ENCODE assay signal across 8 cellular contexts in genomic region chr2:177165103-177165583, GRCh38. TPM values are rescaled to one million over a fixed set of nuclear protein-coding genes. Genes with fewer than 3 reads are reported as not detected.
A peak's percentile ranks its signal among the peaks of the same experiment; 100 is the strongest.
DNase-seq lines count a peak whose midpoint lies in the region; ATAC-seq and TF ChIP-seq lines count a peak whose summit lies in the region.

No MANE protein-coding gene starts in this region.

- H3K36me3 ChIP-seq in GM23248 (ENCODE audit: low read depth) (no peaks in the 10 kb centered on the region), PC-9 (ENCODE audit: low read depth) (no peaks in the 10 kb centered on the region), neuron (ENCODE audit: insufficient read depth, low read length) (no peaks in the 10 kb centered on the region)

- peak overlapping the region; percentile 73 for H3K4me3 ChIP-seq in GM23248
- H3K4me3 ChIP-seq in PC-9, result peak overlapping the region; percentile 37; the same call in 1 of the 2 replicates
- H3K4me3 ChIP-seq in neuron (ENCODE audit: low read length), result no peak overlapping the region

- peaks cover 14% of the 10 kb centered on the region; the same call in 1 of the 2 replicates for H3F3A ChIP-seq in GM23248 (ENCODE audit: insufficient read depth)
- H3F3A ChIP-seq in PC-9 (ENCODE audit: insufficient read depth, low read depth), result peaks cover 34% of the 10 kb centered on the region

- no peaks in the 10 kb centered on the region for H3K79me2 ChIP-seq in GM23248 (ENCODE audit: insufficient read depth)
- no peaks in the 10 kb centered on the region for H3K79me2 ChIP-seq in PC-9 (ENCODE audit: low read depth)

- intact Hi-C loops in PC-9 (cut with micrococcal nuclease; ENCODE audit: unreplicated experiment), result loop anchor here (2.0 to 10.0 kb wide), 3 partner anchors 228 to 594 kb away; partner anchors contain the start of gene AGPS

- DNase-seq in A172 (ENCODE audit: low spot score) (peak; percentile 37), GM23248 (peak; percentile 79), PC-9 (peak in 1 of 2 experiments; percentile 31), GM13977 (ENCODE audit: low spot score) (no peak), cortex of kidney (lab: John Stamatoyannopoulos, UW) (no peak)

- peak overlapping the region; percentile 99 for H2AFZ ChIP-seq in GM23248
- H2AFZ ChIP-seq in PC-9, result peak overlapping the region; percentile 80
- H2AFZ ChIP-seq in neuron (ENCODE audit: low read depth, low read length), result peak overlapping the region; percentile 53

- TF ChIP-seq CTCF in PC-9 (conservative IDR thresholded peaks at IDR 0.05) (no peak), GM13977 (IDR thresholded peaks at IDR 0.05; ENCODE audit: extremely low read depth, insufficient read depth, missing control alignments) (no peak)

- H3K4me1 ChIP-seq in GM23248 (ENCODE audit: insufficient read depth) (peaks cover 32% of the 10 kb centered on the region), PC-9 (replicated peaks; ENCODE audit: insufficient read depth) (peaks cover 60% of the 10 kb centered on the region), neuron (ENCODE audit: insufficient read depth, low read length) (peaks cover 26% of the 10 kb centered on the region)

- H3K9ac ChIP-seq in GM23248, result peak overlapping the region; percentile 83

- H3K9me2 ChIP-seq in GM23248 (ENCODE audit: insufficient read depth), result no peaks in the 10 kb centered on the region
- H3K9me2 ChIP-seq in PC-9 (ENCODE audit: insufficient read depth), result no peaks in the 10 kb centered on the region

- H3K4me2 ChIP-seq in GM23248 (ENCODE audit: unreplicated experiment) (peak overlapping the region; percentile 94), PC-9 (peak overlapping the region; percentile 73)

- in situ Hi-C loops in GM23248 (cut with MboI), result loop anchor here (10.0 to 25.0 kb wide), 4 partner anchors 160 to 572 kb away; a partner anchor contains a TSS
- in situ Hi-C loops in GM13977 (cut with MboI; ENCODE audit: low pct_unique_long_range_greater_than_20kb, low sequenced_read_pairs, unreplicated experiment), result loop anchor here (5.0 to 25.0 kb wide), 4 partner anchors 167 to 547 kb away; a partner anchor contains a TSS

- BruUV-seq in PC-9 (replicated peaks; lab: Mats Ljungman, UMichigan), result no TSS peak

- POLR2A ChIA-PET in PC-9 (lab: Charles Lee; ENCODE audit: unreplicated experiment), result interaction anchor here (0.6 to 1.7 kb wide), 9 partner anchors 12 to 196 kb away, joined by 3 to 31 read pairs (median 6); partner anchors contain the start of genes HNRNPA3 and NFE2L2

- H3K9me3 ChIP-seq in GM23248 (ENCODE audit: low read depth), result no peaks in the 10 kb centered on the region
- H3K9me3 ChIP-seq in PC-9 (ENCODE audit: insufficient read depth, low read depth), result no peaks in the 10 kb centered on the region
- H3K9me3 ChIP-seq in neuron (ENCODE audit: low read length), result no peaks in the 10 kb centered on the region

- 1% methylated on average over 8 of the region's 8 CpGs for WGBS in GM23248 (ENCODE audit: low coverage in 1 of 2, low lambda C conversion rate in 2 of 2, missing lambda C conversion rate in 2 of 2), 2 experiments

- H4K20me1 ChIP-seq in GM23248 (ENCODE audit: insufficient read depth) (no peaks in the 10 kb centered on the region), PC-9 (ENCODE audit: insufficient read depth) (no peaks in the 10 kb centered on the region)

- peak; percentile 25 for ATAC-seq in esophagus mucosa
- no peak for ATAC-seq in GM21360 (IDR thresholded peaks at IDR 0.05; ENCODE audit: unreplicated experiment)

- no peaks in the 10 kb centered on the region for H3K27me3 ChIP-seq in GM23248 (replicated peaks; ENCODE audit: insufficient read depth)
- no peaks in the 10 kb centered on the region for H3K27me3 ChIP-seq in PC-9 (ENCODE audit: insufficient read depth, low read depth)
- no peaks in the 10 kb centered on the region for H3K27me3 ChIP-seq in neuron (ENCODE audit: insufficient read depth, low read length)

- peak overlapping the region; percentile 72 for H3K27ac ChIP-seq in GM23248
- peak overlapping the region; percentile 65 for H3K27ac ChIP-seq in PC-9

- CTCF ChIA-PET in PC-9 (lab: Charles Lee), result interaction anchor here (0.6 to 3.1 kb wide), 30 partner anchors 16 to 594 kb away, joined by 3 to 35 read pairs (median 4); partner anchors contain the start of genes AGPS and NFE2L2

RNA-seq across cellular contexts. Expression of gene HNRNPA3, which starts 47.5 kb away (rescaled TPM):
- 37.8 and 41.3 TPM in 2 replicates for total RNA-seq in A172 (2014; rRNA removed; shearing (Covaris generic))
- total RNA-seq in GM23248 (2014; rRNA removed; shearing (Covaris generic)), result 15.0 and 19.7 TPM in 2 replicates
- polyA plus RNA-seq in GM23248 (2016; fragmentation: Nextera tagmentation; extraction: Ambion mirVana), result 47.1 and 51.0 TPM in 2 replicates
- total RNA-seq in PC-9 (2021) (245 and 290 TPM in 2 replicates), esophagus mucosa (142 TPM)

Comparison
In these comparisons a context has a peak if more than half of its experiments do, and no peak if none do; other contexts are left out.
1. DNase-seq: peak in A172 (single experiment) and GM23248 (single experiment); none in GM13977 (single experiment) and cortex of kidney (single experiment).
2. Peak in every context shown above with its lines, with median percentiles within 50 percentile points of each other: H2AFZ ChIP-seq.